ENCODE assay signal across 9 cellular contexts in the genomic region with DNA sequence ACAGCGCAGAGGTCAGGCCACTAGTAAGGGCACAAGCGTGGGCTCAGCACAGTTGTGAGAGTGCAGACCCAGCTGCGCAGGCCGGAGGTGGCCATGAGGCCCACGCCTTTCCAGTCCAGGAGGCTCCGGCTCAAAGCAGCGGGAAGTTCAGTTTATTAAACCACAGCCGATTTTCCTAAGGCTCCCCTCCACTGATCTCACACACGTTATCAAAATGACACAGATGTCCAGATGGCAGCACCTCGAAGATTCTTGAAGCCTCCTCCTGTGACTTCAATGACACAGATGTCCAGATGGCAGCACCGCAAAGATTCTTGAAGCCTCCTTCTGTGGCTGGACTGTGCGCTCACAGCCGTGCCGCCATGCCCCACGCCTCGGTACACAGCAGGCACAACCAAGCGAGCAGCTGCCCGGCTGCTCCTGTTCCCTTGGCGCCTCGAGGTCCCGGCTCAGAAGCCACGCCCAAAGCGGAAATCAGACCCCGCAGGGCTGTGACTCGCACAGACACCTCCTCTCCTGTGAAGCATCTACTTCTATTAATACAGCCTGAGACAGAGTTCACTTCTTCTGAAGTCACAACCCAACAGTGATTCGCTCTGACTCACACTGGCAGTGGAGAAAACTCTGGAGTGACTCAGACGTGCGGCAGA.
DNase-seq lines count a peak whose midpoint lies in the region; ATAC-seq and TF ChIP-seq lines count a peak whose summit lies in the region.
"Had no signal": no experiment of that assay in that cellular context is flagged by ENCODE, and none has a peak within 500 bp of the region (broad histone marks: within the 10 kb centered on the region; RNA-seq: fewer than 3 reads in every experiment).

No MANE protein-coding gene starts in this region.

- peaks cover 22% of the 10 kb centered on the region for H3K27me3 Mint-ChIP-seq in GM23338 (ENCODE audit: insufficient read depth, low read depth, poor library complexity)
- no peaks in the 10 kb centered on the region for H3K27me3 Mint-ChIP-seq in activated naive CD8-positive, alpha-beta T cell treated with anti-CD3 and anti-CD28 coated beads for 36 hours
- H3K27me3 Mint-ChIP-seq in Caco-2 (ENCODE audit: insufficient read depth, unreplicated experiment), result no peaks in the 10 kb centered on the region

- BruUV-seq in OCI-LY7 (replicated peaks; lab: Mats Ljungman, UMichigan), result TSS peak; percentile 83
- no TSS peak for BruUV-seq in Caco-2 (replicated peaks; lab: Mats Ljungman, UMichigan)

- H3K9me2 ChIP-seq in GM23338 (ENCODE audit: insufficient read depth) (no peaks in the 10 kb centered on the region), OCI-LY7 (ENCODE audit: insufficient read depth, low read length) (no peaks in the 10 kb centered on the region)

- no peak overlapping the region for H3K4me2 ChIP-seq in GM23338
- H3K4me2 ChIP-seq in OCI-LY7 (ENCODE audit: low read length), result peak overlapping the region; percentile 79

- peak overlapping the region; percentile 50 for H3K27ac Mint-ChIP-seq in GM23338
- peak overlapping the region; percentile 58 for H3K27ac Mint-ChIP-seq in activated naive CD8-positive, alpha-beta T cell treated with anti-CD3 and anti-CD28 coated beads for 36 hours
- H3K27ac Mint-ChIP-seq in Caco-2 (ENCODE audit: unreplicated experiment), result no peak overlapping the region

- H3F3A ChIP-seq in GM23338 (replicated peaks; ENCODE audit: low read depth), result no peaks in the 10 kb centered on the region

- POLR2A ChIA-PET in OCI-LY7 (lab: Charles Lee) (interaction anchor here (0.6 to 2.7 kb wide), 3 partner anchors 10 to 42 kb away, joined by 3 to 12 read pairs (median 3); no protein-coding TSS in a partner anchor), Caco-2 (lab: Charles Lee) (no interaction called here)

- CTCF ChIA-PET in OCI-LY7 (lab: Charles Lee; ENCODE audit: unreplicated experiment) (no interaction called here), Caco-2 (lab: Charles Lee) (interaction anchor here (0.5 kb wide), 1 partner anchor 199 kb away, joined by 4 read pairs; no protein-coding TSS in a partner anchor)

- H3K36me3 ChIP-seq in GM23338 (ENCODE audit: insufficient read depth), result no peaks in the 10 kb centered on the region
- no peaks in the 10 kb centered on the region for H3K36me3 ChIP-seq in OCI-LY7 (ENCODE audit: insufficient read depth, low read length)
- peaks cover 2% of the 10 kb centered on the region; the same call in 1 of the 2 replicates for H3K36me3 ChIP-seq in Caco-2 (ENCODE audit: control insufficient read depth, insufficient read depth, low read length)
- H3K36me3 ChIP-seq: thoracic aorta had no signal

- DNase-seq in GM23338 (ENCODE audit: low spot score) (no peak), OCI-LY7 (ENCODE audit: low spot score) (peak; percentile 92), Caco-2 (no peak)
- DNase-seq in activated naive CD8-positive, alpha-beta T cell treated with anti-CD3 and anti-CD28 coated beads for 36 hours, result peak; percentile 72
- DNase-seq in stimulated activated CD8-positive, alpha-beta memory T cell treated with anti-CD3 and anti-CD28 coated beads, Interleukin-7, amount 100 ng/mL, for 4 hours (ENCODE audit: low read depth in 2 of 2), result peak; percentile 45 to 53

- H4K20me1 ChIP-seq in GM23338 (replicated peaks; ENCODE audit: insufficient read depth), result 0 out of 2 replicates have a peak, but pooled peaks cover 7% of the 10 kb centered on the region
- no peaks in the 10 kb centered on the region for H4K20me1 ChIP-seq in OCI-LY7 (ENCODE audit: insufficient read depth, low read length)

- TF ChIP-seq CTCF in GM23338 (conservative IDR thresholded peaks at IDR 0.05; ENCODE audit: low read depth in 2 of 2) (no peak), OCI-LY7 (conservative IDR thresholded peaks at IDR 0.05; ENCODE audit: low read length) (no peak), Caco-2 (IDR thresholded peaks at IDR 0.05; ENCODE audit: insufficient read depth in 1 of 2, low read depth in 1 of 2, low read length in 1 of 2, severe bottlenecking in 1 of 2, unreplicated experiment in 1 of 2) (no peak)

- H3K27me3 ChIP-seq in GM23338 (ENCODE audit: insufficient read depth) (no peaks in the 10 kb centered on the region), layer of hippocampus (ENCODE audit: control insufficient read depth, insufficient read depth, low read length) (no peaks in the 10 kb centered on the region), Caco-2 (replicated peaks; ENCODE audit: control insufficient read depth, insufficient read depth, low read length) (no peaks in the 10 kb centered on the region)

- H3K9me3 ChIP-seq in OCI-LY7 (ENCODE audit: low read length) (no peaks in the 10 kb centered on the region), Caco-2 (no peaks in the 10 kb centered on the region)
- H3K9me3 ChIP-seq: thoracic aorta had no signal

- ATAC-seq in GM23338, result no peak
- ATAC-seq in GM21447 (IDR thresholded peaks at IDR 0.05; ENCODE audit: unreplicated experiment), result no peak

- H3K36me3 Mint-ChIP-seq in GM23338 (ENCODE audit: low read depth) (peaks cover 10% of the 10 kb centered on the region), Caco-2 (ENCODE audit: insufficient read depth, unreplicated experiment) (peaks cover 40% of the 10 kb centered on the region)
- peaks cover 11% of the 10 kb centered on the region for H3K36me3 Mint-ChIP-seq in activated naive CD8-positive, alpha-beta T cell treated with anti-CD3 and anti-CD28 coated beads for 36 hours

- H3K9me3 Mint-ChIP-seq in GM23338 (no peaks in the 10 kb centered on the region), Caco-2 (ENCODE audit: unreplicated experiment) (no peaks in the 10 kb centered on the region)
- no peaks in the 10 kb centered on the region for H3K9me3 Mint-ChIP-seq in activated naive CD8-positive, alpha-beta T cell treated with anti-CD3 and anti-CD28 coated beads for 36 hours

- H2AFZ ChIP-seq in GM23338, result no peak overlapping the region
- peak overlapping the region; percentile 26; the same call in 1 of the 2 replicates for H2AFZ ChIP-seq in OCI-LY7 (ENCODE audit: low read length)

- H3K4me3 ChIP-seq in GM23338 (no peak overlapping the region), OCI-LY7 (ENCODE audit: low read depth, low read length, poor library complexity, severe bottlenecking) (peak overlapping the region; percentile 64), Caco-2 (ENCODE audit: low read depth, low read length) (no peak overlapping the region)
- H3K4me3 ChIP-seq: thoracic aorta had no signal

- H3K79me2 ChIP-seq in GM23338 (replicated peaks; ENCODE audit: insufficient read depth), result peaks cover 11% of the 10 kb centered on the region; the same call in 1 of the 2 replicates
- H3K79me2 ChIP-seq in OCI-LY7 (ENCODE audit: insufficient read depth, low read depth, low read length), result no peaks in the 10 kb centered on the region

- no peak overlapping the region for H3K4me3 Mint-ChIP-seq in GM23338
- H3K4me3 Mint-ChIP-seq in activated naive CD8-positive, alpha-beta T cell treated with anti-CD3 and anti-CD28 coated beads for 36 hours, result peak overlapping the region; percentile 25
- no peak overlapping the region for H3K4me3 Mint-ChIP-seq in Caco-2 (ENCODE audit: unreplicated experiment)

- intact Hi-C loops in OCI-LY7 (cut with micrococcal nuclease; ENCODE audit: unreplicated experiment) (loop anchor here (2.0 kb wide), 2 partner anchors 69 to 125 kb away; no protein-coding TSS in a partner anchor), Caco-2 (cut with micrococcal nuclease; ENCODE audit: unreplicated experiment) (no loop called here)

- peaks cover 50% of the 10 kb centered on the region for H3K4me1 Mint-ChIP-seq in GM23338
- H3K4me1 Mint-ChIP-seq in activated naive CD8-positive, alpha-beta T cell treated with anti-CD3 and anti-CD28 coated beads for 36 hours, result peaks cover 37% of the 10 kb centered on the region
- H3K4me1 Mint-ChIP-seq in Caco-2 (ENCODE audit: low read depth, unreplicated experiment), result no peaks in the 10 kb centered on the region

- H3K4me1 ChIP-seq in GM23338 (ENCODE audit: insufficient read depth), result no peaks in the 10 kb centered on the region; the same call in 1 of the 2 replicates
- H3K4me1 ChIP-seq in OCI-LY7 (ENCODE audit: insufficient read depth, low read length, poor library complexity, severe bottlenecking), result peaks cover 40% of the 10 kb centered on the region
- H3K4me1 ChIP-seq in Caco-2, result peaks cover 16% of the 10 kb centered on the region

- H3K27ac ChIP-seq in GM23338 (ENCODE audit: low read depth) (peak overlapping the region; percentile 80; the same call in 1 of the 2 replicates), OCI-LY7 (ENCODE audit: low read depth, low read length, poor library complexity, severe bottlenecking) (peak overlapping the region; percentile 79), layer of hippocampus (ENCODE audit: low read depth, low read length) (peak overlapping the region; percentile 99)
- H3K27ac ChIP-seq: thoracic aorta, VCaP had no signal

Comparison
In these comparisons a context has a peak if more than half of its experiments do, and no peak if none do; other contexts are left out.
1. DNase-seq: peak in OCI-LY7 (single experiment), activated naive CD8-positive, alpha-beta T cell treated with anti-CD3 and anti-CD28 coated beads for 36 hours (single experiment) and stimulated activated CD8-positive, alpha-beta memory T cell treated with anti-CD3 and anti-CD28 coated beads, Interleukin-7, amount 100 ng/mL, for 4 hours (2 of 2); none in GM23338 (single experiment) and Caco-2 (0 of 2).
2. Peak in every context shown above with its lines, with median percentiles within 50 percentile points of each other: H3K27ac ChIP-seq.